ENCODE assay signal across 9 cellular contexts in genomic region chrX:119759333-119759766, GRCh38. TPM values are rescaled to one million over a fixed set of nuclear protein-coding genes. Genes with fewer than 3 reads are reported as not detected.
DNase-seq lines count a peak whose midpoint lies in the region; ATAC-seq, FAIRE-seq and TF ChIP-seq lines count a peak whose summit lies in the region.
"Had no signal": no experiment of that assay in that cellular context is flagged by ENCODE, and none has a peak within 500 bp of the region (broad histone marks: within the 10 kb centered on the region; RNA-seq: fewer than 3 reads in every experiment).

No MANE protein-coding gene starts in this region.

- H3K4me3 ChIP-seq in HUES48 (ENCODE audit: low read depth, low read length) = peak overlapping the region; percentile 63
- H3K4me3 ChIP-seq in pancreas = peak overlapping the region in 3 of 4 donors; percentile 14 to 53 (median 38)
- H3K4me3 ChIP-seq in adrenal gland = peak overlapping the region in 1 of 4 donors; percentile 51

- H3K4me1 ChIP-seq in HUES48 (ENCODE audit: control insufficient read depth, insufficient read depth, low read length) = peaks cover 19% of the 10 kb centered on the region
- H3K4me1 ChIP-seq in pancreas = no peaks in the 10 kb centered on the region
- no peaks in the 10 kb centered on the region for H3K4me1 ChIP-seq in adrenal gland (replicated peaks in 1 of 2)
- H3K4me1 ChIP-seq: HAP-1 had no signal

- POLR2A ChIA-PET in CD4-positive, alpha-beta T cell (lab: Charles Lee) = interaction anchor here (1.3 to 7.9 kb wide), 6 partner anchors 30 to 77 kb away, joined by 3 to 90 read pairs (median 5); partner anchors contain the start of genes RPL39 and SEPTIN6

- H3K27me3 ChIP-seq in CD4-positive, alpha-beta T cell (ENCODE audit: control insufficient read depth, insufficient read depth, low read length) = no peaks in the 10 kb centered on the region
- H3K27me3 ChIP-seq in HUES48 (ENCODE audit: control insufficient read depth, insufficient read depth, low read length) (peaks cover 11% of the 10 kb centered on the region), pancreas (no peaks in the 10 kb centered on the region), adrenal gland (peaks cover 6% of the 10 kb centered on the region)

- H3K9me3 ChIP-seq in CD4-positive, alpha-beta T cell (ENCODE audit: control insufficient read depth, low read length) = no peaks in the 10 kb centered on the region
- H3K9me3 ChIP-seq in HUES48 (ENCODE audit: control insufficient read depth, insufficient read depth, low read length) (peaks cover 15% of the 10 kb centered on the region; the same call in 1 of the 2 replicates), pancreas (no peaks in the 10 kb centered on the region), adrenal gland (replicated peaks in 1 of 3) (no peaks in the 10 kb centered on the region)
- H3K9me3 ChIP-seq: HAP-1 had no signal

- H3K36me3 ChIP-seq in HUES48 (ENCODE audit: control insufficient read depth, insufficient read depth, low read length) = no peaks in the 10 kb centered on the region
- no peaks in the 10 kb centered on the region for H3K36me3 ChIP-seq in pancreas
- H3K36me3 ChIP-seq in adrenal gland (replicated peaks in 1 of 2) = no peaks in the 10 kb centered on the region
- H3K36me3 ChIP-seq: HAP-1 had no signal

- no peak for ATAC-seq in CD4-positive, alpha-beta T cell (ENCODE audit: poor library complexity)
- no peak for ATAC-seq in effector memory CD8-positive, alpha-beta T cell (replicated peaks)
- no peak for ATAC-seq in pancreas

- no peak for FAIRE-seq in pancreas (lab: Jason Lieb, UNC)

- no peaks in the 10 kb centered on the region for H3K36me3 Mint-ChIP-seq in CD4-positive, alpha-beta T cell (ENCODE audit: low read depth)
- peaks cover 23% of the 10 kb centered on the region for H3K36me3 Mint-ChIP-seq in effector memory CD8-positive, alpha-beta T cell (ENCODE audit: insufficient read depth)

- CTCF ChIA-PET in CD4-positive, alpha-beta T cell (lab: Charles Lee) = interaction anchor here (1.2 to 1.9 kb wide), 2 partner anchors 26 to 277 kb away, joined by 3 to 6 read pairs; no protein-coding TSS in a partner anchor

- DNase-seq in CD4-positive, alpha-beta T cell = no peak
- DNase-seq in effector memory CD8-positive, alpha-beta T cell = no peak
- peak in 1 of 6 donors; percentile 68 for DNase-seq in pancreas
- DNase-seq in GM03348 (ENCODE audit: low spot score) = no peak
- no peak for DNase-seq in adrenal gland
- DNase-seq in GM10266 (ENCODE audit: extremely low spot score) = no peak
- DNase-seq in NCI-H2227 (lab: John Stamatoyannopoulos, UW; ENCODE audit: unreplicated experiment) = no peak

- no peaks in the 10 kb centered on the region for H3K27me3 Mint-ChIP-seq in CD4-positive, alpha-beta T cell
- no peaks in the 10 kb centered on the region for H3K27me3 Mint-ChIP-seq in effector memory CD8-positive, alpha-beta T cell

- H3K9me3 Mint-ChIP-seq in CD4-positive, alpha-beta T cell = no peaks in the 10 kb centered on the region
- H3K9me3 Mint-ChIP-seq in effector memory CD8-positive, alpha-beta T cell = no peaks in the 10 kb centered on the region

- no peak for TF ChIP-seq POLR2A in adrenal gland (IDR thresholded peaks at IDR 0.05)

- H3K4me1 Mint-ChIP-seq in CD4-positive, alpha-beta T cell (ENCODE audit: low read depth) = peaks cover 52% of the 10 kb centered on the region
- H3K4me1 Mint-ChIP-seq in effector memory CD8-positive, alpha-beta T cell (ENCODE audit: low read depth in 2 of 2) = peaks cover 20 to 28% of the 10 kb centered on the region in 2 donors

- peak overlapping the region; percentile 62 for H3K27ac Mint-ChIP-seq in CD4-positive, alpha-beta T cell
- no peak overlapping the region for H3K27ac Mint-ChIP-seq in effector memory CD8-positive, alpha-beta T cell

- no peak overlapping the region for H3K9ac ChIP-seq in HUES48 (ENCODE audit: low read depth, low read length)

- intact Hi-C loops in CD4-positive, alpha-beta T cell (cut with DNase I, micrococcal nuclease) = loop anchor here in 1 of 2 experiments (10.0 kb wide), 1 partner anchor 155 kb away; the partner anchor contains the start of gene NKRF
- intact Hi-C loops in pancreas (cut with DNase I) (no loop called here), adrenal gland (cut with DNase I) (no loop called here)

- WGBS in pancreas, 2 donors = 48 to 56% methylated on average over 35 of the region's 35 CpGs
- WGBS in adrenal gland, 4 donors = 50 to 64% (median 61%) methylated on average over 20 to 35 of the region's 35 CpGs; no CpG with 5 or more reads in 1 of the 4 donors

- no peak for TF ChIP-seq CTCF in CD4-positive, alpha-beta T cell (IDR thresholded peaks at IDR 0.05)
- TF ChIP-seq CTCF in pancreas (IDR thresholded peaks at IDR 0.05) (no peak), adrenal gland (IDR thresholded peaks at IDR 0.05) (no peak), GM10266 (IDR thresholded peaks at IDR 0.05; ENCODE audit: control insufficient read depth, insufficient read depth, low read depth, missing control alignments) (no peak)

- H3K4me3 Mint-ChIP-seq in CD4-positive, alpha-beta T cell = peak overlapping the region; percentile 69
- H3K4me3 Mint-ChIP-seq in effector memory CD8-positive, alpha-beta T cell = peak overlapping the region; percentile 60 to 77

- no peak overlapping the region for H3K27ac ChIP-seq in CD4-positive, alpha-beta T cell (ENCODE audit: low read depth, low read length)
- H3K27ac ChIP-seq in HUES48 (ENCODE audit: low read depth, low read length) (no peak overlapping the region), pancreas (no peak overlapping the region), adrenal gland (peak overlapping the region in 1 of 5 donors; percentile 22)

RNA-seq across cellular contexts. Expression of gene SOWAHD, which starts 1.0 kb away (rescaled TPM):
- under 1 TPM; 0.25 to 0.44 TPM for total RNA-seq in CD4-positive, alpha-beta T cell
- 1 to 10 TPM in 1 of 6 donors, under 1 TPM in 4, not detected in 1; 0.16 to 1.3 (median 0.46) TPM for total RNA-seq in pancreas
- under 1 TPM; 0.19 to 0.30 TPM for polyA plus RNA-seq in pancreas
- 1 to 10 TPM in 6 of 8 donors, under 1 TPM in 1, not detected in 1; 0.53 to 5.9 (median 1.5) TPM for total RNA-seq in adrenal gland
- 1 to 10 TPM in 1 of 3 donors, under 1 TPM in 2; 0.13 to 1.4 (median 0.47) TPM for polyA plus RNA-seq in adrenal gland

RNA-seq across cellular contexts. Expression of gene RPL39, which starts 32.1 kb away (rescaled TPM):
- total RNA-seq in CD4-positive, alpha-beta T cell = 1,000 to 10,000 TPM; 3,712 to 3,978 TPM
- total RNA-seq in pancreas (1,000 to 10,000 TPM in 2 of 6 donors, 100 to 1,000 TPM in 4; 567 to 1,199 (median 972) TPM), adrenal gland (1,000 to 10,000 TPM in 7 of 8 donors, 100 to 1,000 TPM in 1; 797 to 3,528 (median 1,809) TPM)
- polyA plus RNA-seq in pancreas (1,000 to 10,000 TPM; 2,611 to 3,516 TPM), adrenal gland (1,000 to 10,000 TPM; 2,112 to 4,409 (median 2,406) TPM)
